ENCODE assay signal across 14 cellular contexts in the genomic region with DNA sequence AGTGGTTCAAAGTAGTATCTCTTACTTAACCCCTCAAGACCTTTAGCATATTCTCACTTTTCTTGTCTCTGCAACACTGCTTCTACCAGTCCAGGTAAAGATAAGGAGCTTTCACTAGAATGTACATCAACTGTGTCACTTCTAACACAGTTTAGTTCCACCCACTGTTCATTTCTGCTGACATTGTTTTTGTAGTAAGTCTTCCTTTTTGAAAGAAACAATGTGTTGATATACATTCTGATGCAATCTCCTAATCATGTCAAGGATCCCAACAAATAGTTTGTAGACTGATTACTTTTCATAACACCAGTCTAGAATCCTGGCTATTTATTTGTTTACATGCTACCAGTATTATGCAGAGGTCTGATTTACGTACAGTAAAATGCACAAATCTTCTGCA.
"Had no signal": no experiment of that assay in that cellular context is flagged by ENCODE, and none has a peak within 500 bp of the region (broad histone marks: within the 10 kb centered on the region; RNA-seq: fewer than 3 reads in every experiment).

No MANE protein-coding gene starts in this region.

- H3K4me3 Mint-ChIP-seq: activated CD4-positive, alpha-beta T cell treated with anti-CD3 and anti-CD28 coated beads, Interleukin-2, amount 10 ng/mL, durations not matched to agents 7 days and 5 days; nephron progenitor cell; stimulated activated naive CD8-positive, alpha-beta T cell treated with anti-CD3 and anti-CD28 coated beads, Interleukin-15, amount 100 ng/mL, for 72 hours had no signal

- FAIRE-seq: astrocyte had no signal

- H3K4me1 Mint-ChIP-seq: nephron progenitor cell had no signal

- H3K27me3 Mint-ChIP-seq: activated CD4-positive, alpha-beta T cell treated with anti-CD3 and anti-CD28 coated beads, Interleukin-2, amount 10 ng/mL, durations not matched to agents 7 days and 5 days; progenitor cell of endocrine pancreas; stimulated activated naive CD8-positive, alpha-beta T cell treated with anti-CD3 and anti-CD28 coated beads, Interleukin-15, amount 100 ng/mL, for 72 hours had no signal

- DNase-seq: activated CD4-positive, alpha-beta T cell treated with anti-CD3 and anti-CD28 coated beads, Interleukin-2, amount 10 ng/mL, durations not matched to agents 7 days and 5 days; activated naive CD4-positive, alpha-beta T cell treated with Interleukin-2 at 50 U/mL for 16 hours; activated T-cell treated with anti-CD3 and anti-CD28 coated beads for 4 hours; adrenal gland; foreskin fibroblast; nephron progenitor cell; stimulated activated CD4-positive, alpha-beta T cell treated with anti-CD3 and anti-CD28 coated beads, Interleukin-1b, Interleukin-23, amount 100 ng/mL, for 48 hours; stimulated activated CD8-positive, alpha-beta memory T cell treated with anti-CD3 and anti-CD28 coated beads, Interleukin-4, amount 100 ng/mL, for 48 hours; stimulated activated naive CD8-positive, alpha-beta T cell treated with anti-CD3 and anti-CD28 coated beads, Interleukin-15, amount 100 ng/mL, for 72 hours; transverse colon had no signal

- H3K27ac Mint-ChIP-seq: activated CD4-positive, alpha-beta T cell treated with anti-CD3 and anti-CD28 coated beads, Interleukin-2, amount 10 ng/mL, durations not matched to agents 7 days and 5 days; activated T-helper 2 cell treated with anti-CD3 and anti-CD28 coated beads, Interferon-gamma antibody, Interleukin-2, Interleukin-4, amounts not matched to agents 10 μg/mL and 5 μg/mL and 100 μg/mL, durations not matched to agents 14 hours and 24 hours and 36 hours; nephron progenitor cell; stimulated activated naive CD8-positive, alpha-beta T cell treated with anti-CD3 and anti-CD28 coated beads, Interleukin-15, amount 100 ng/mL, for 72 hours had no signal

- H3K9me3 Mint-ChIP-seq: activated CD4-positive, alpha-beta T cell treated with anti-CD3 and anti-CD28 coated beads, Interleukin-2, amount 10 ng/mL, durations not matched to agents 7 days and 5 days; activated T-helper 2 cell treated with anti-CD3 and anti-CD28 coated beads, Interferon-gamma antibody, Interleukin-2, Interleukin-4, amounts not matched to agents 10 μg/mL and 5 μg/mL and 100 μg/mL, durations not matched to agents 14 hours and 24 hours and 36 hours; stimulated activated naive CD8-positive, alpha-beta T cell treated with anti-CD3 and anti-CD28 coated beads, Interleukin-15, amount 100 ng/mL, for 72 hours had no signal

- ATAC-seq: activated CD4-positive, CD25-positive, alpha-beta regulatory T cell treated with anti-CD3 and anti-CD28 coated beads, Interleukin-2, amount 50 U/mL, for 24 hours; stimulated activated naive CD8-positive, alpha-beta T cell treated with anti-CD3 and anti-CD28 coated beads, Interleukin-15, amount 100 ng/mL, for 72 hours had no signal
